ENCODE assay signal across 8 cellular contexts in the genomic region with DNA sequence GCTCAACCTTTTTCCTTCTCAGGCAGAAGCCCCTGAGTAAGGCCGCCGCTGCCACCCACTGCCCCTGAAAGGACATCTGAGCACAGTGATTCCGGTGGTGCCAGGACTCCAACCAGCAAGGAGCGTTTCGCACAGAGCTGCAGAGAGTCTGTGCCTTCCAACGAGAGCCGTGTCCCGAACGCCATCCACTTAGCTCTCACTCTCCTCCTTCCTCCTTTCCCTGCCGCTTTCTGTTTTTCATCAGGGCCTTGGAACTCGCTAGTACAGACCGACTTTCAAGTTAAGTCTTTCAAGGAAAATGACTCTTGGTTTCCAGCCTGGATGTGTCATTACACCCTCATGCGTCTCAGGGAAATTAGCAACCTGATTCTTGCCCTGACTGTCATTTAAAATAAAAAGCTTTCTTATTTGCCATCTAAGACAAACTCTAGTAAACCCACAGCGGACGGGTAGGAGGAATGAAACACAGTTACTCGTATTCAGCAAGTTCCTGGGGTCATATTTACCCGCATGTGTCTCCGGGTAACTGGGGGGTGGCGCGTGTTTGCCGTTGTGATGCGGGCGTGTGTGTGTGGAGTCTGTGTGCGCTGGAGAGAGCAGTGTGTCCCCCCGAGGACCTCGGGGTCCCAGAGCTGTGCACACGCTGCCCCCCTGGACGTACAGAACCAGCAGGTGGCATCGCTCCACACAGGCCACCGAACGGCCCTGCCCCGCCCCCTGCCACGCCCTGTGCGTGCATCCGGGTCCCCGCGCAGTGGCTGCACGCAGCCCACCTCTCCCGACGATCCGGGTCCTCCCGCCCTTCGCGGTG. TPM values are rescaled to one million over a fixed set of nuclear protein-coding genes. Genes with fewer than 3 reads are reported as not detected.
DNase-seq lines count a peak whose midpoint lies in the region; ATAC-seq, FAIRE-seq and TF ChIP-seq lines count a peak whose summit lies in the region.

No MANE protein-coding gene starts in this region.

- no peaks in the 10 kb centered on the region for H3K4me1 ChIP-seq in effector memory CD4-positive, alpha-beta T cell (ENCODE audit: control insufficient read depth, insufficient read depth, low read length, poor library complexity, severe bottlenecking)
- no peaks in the 10 kb centered on the region for H3K4me1 ChIP-seq in muscle layer of duodenum (ENCODE audit: control insufficient read depth in 1 of 2, insufficient read depth in 2 of 2, low read length in 2 of 2)

- TF ChIP-seq POLR2A in GM12892 (IDR thresholded peaks at IDR 0.05; ENCODE audit: low read depth, low read length) = no peak

- no peak for FAIRE-seq in GM12892 (lab: Jason Lieb, UNC)

- ATAC-seq in HG03025 (IDR thresholded peaks at IDR 0.05; ENCODE audit: low FRiP score, unreplicated experiment) (no peak), HG02840 (IDR thresholded peaks at IDR 0.05; ENCODE audit: low FRiP score, unreplicated experiment) (no peak)

- H3K4me3 ChIP-seq in effector memory CD4-positive, alpha-beta T cell (ENCODE audit: insufficient read depth, low read depth, low read length, poor library complexity, severe bottlenecking) = peak overlapping the region; percentile 58
- H3K4me3 ChIP-seq in muscle layer of duodenum (ENCODE audit: low read depth in 1 of 2, low read length in 2 of 2) = peak overlapping the region; percentile 71 to 80

- no peaks in the 10 kb centered on the region for H3K36me3 ChIP-seq in effector memory CD4-positive, alpha-beta T cell (ENCODE audit: control insufficient read depth, insufficient read depth, low read length)
- H3K36me3 ChIP-seq in muscle layer of duodenum (ENCODE audit: control insufficient read depth in 1 of 2, insufficient read depth in 2 of 2, low read length in 2 of 2) = no peaks in the 10 kb centered on the region

- DNase-seq in GM12892 (ENCODE audit: insufficient read length) = peak; percentile 32
- peak; percentile 20 for DNase-seq in LHCN-M2 (ENCODE audit: low read depth)
- DNase-seq in activated CD4-positive, alpha-beta T cell treated with anti-CD3 and anti-CD28 coated beads, Interleukin-2, amount 50 U/mL, for 4 hours = peak; percentile 21 to 24
- peak in 2 of 3 donors; percentile 7 to 14 for DNase-seq in effector memory CD4-positive, alpha-beta T cell
- DNase-seq in stimulated activated naive CD4-positive, alpha-beta T cell treated with Interleukin-2 at 50 U/mL for 16 hours (lab: John Stamatoyannopoulos, UW) = peak; percentile 24

- no peak overlapping the region for H3K27ac ChIP-seq in effector memory CD4-positive, alpha-beta T cell (ENCODE audit: insufficient read depth, low read length, poor library complexity, severe bottlenecking)
- peak overlapping the region; percentile 3 for H3K27ac ChIP-seq in muscle layer of duodenum (ENCODE audit: low read length)

- H3K27me3 ChIP-seq in effector memory CD4-positive, alpha-beta T cell (replicated peaks; ENCODE audit: control insufficient read depth, insufficient read depth, low read length, poor library complexity, severe bottlenecking) = peaks cover 3% of the 10 kb centered on the region
- H3K27me3 ChIP-seq in muscle layer of duodenum (ENCODE audit: low read depth, low read length) = no peaks in the 10 kb centered on the region

- no peaks in the 10 kb centered on the region for H3K9me3 ChIP-seq in effector memory CD4-positive, alpha-beta T cell (ENCODE audit: control insufficient read depth, low read length)
- H3K9me3 ChIP-seq in muscle layer of duodenum (ENCODE audit: control insufficient read depth in 1 of 2, low read length in 2 of 2) = no peaks in the 10 kb centered on the region

RNA-seq across cellular contexts. Expression of a gene that starts 30.4 kb away (rescaled TPM):
- polyA plus RNA-seq in GM12892 (2012; ENCODE audit: missing spikeins) = not detected
- 0.06 and 0.11 TPM in 2 replicates for total RNA-seq in LHCN-M2 (2014; rRNA removed)
- polyA plus RNA-seq in LHCN-M2 (2012) = 0.12 TPM
